Comparison of ENCODE assay signal across 21 cellular contexts in the genomic region with DNA sequence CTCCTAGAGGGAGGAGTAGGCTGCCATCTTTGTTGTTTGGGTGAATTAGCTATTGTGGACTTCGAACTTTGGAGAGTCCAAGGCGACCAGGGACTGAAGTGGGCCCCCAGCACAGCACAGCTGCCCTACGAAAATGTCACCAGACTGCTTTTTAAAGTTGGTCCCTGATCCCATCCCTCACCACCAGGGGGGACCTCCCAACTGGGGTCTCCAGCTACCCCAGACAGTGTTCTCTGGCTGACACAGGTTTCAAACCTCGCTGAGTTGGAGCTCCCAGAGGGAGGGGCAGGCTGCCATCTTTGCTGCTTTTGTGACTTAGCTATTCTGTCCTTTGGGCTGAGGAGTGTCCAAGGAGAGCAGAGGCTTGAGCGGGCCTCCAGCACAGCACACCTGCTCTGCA.
"Had no signal": no experiment of that assay in that cellular context is flagged by ENCODE, and none has a peak within 500 bp of the region (broad histone marks: within the 10 kb centered on the region; RNA-seq: fewer than 3 reads in every experiment).

No MANE protein-coding gene starts in this region.

- DNase-seq: activated CD4-positive, alpha-beta T cell treated with anti-CD3 and anti-CD28 coated beads for 4 hours; activated CD4-positive, alpha-beta T cell treated with anti-CD3 and anti-CD28 coated beads, Interleukin-2, amount 50 U/mL, for 48 hours; activated CD4-positive, CD25-positive, alpha-beta regulatory T cell; activated effector memory CD4-positive, alpha-beta T cell treated with anti-CD3 and anti-CD28 coated beads, Interleukin-2, amount 50 U/mL, for 16 hours; activated naive CD4-positive, alpha-beta T cell treated with anti-CD3 and anti-CD28 coated beads, Interleukin-2, amount 10 ng/mL, durations not matched to agents 7 days and 5 days; amygdala; foreskin keratinocyte; immature natural killer cell; lower lobe of right lung; naive thymus-derived CD4-positive, alpha-beta T cell; retina; sigmoid colon; stimulated activated CD4-positive, alpha-beta T cell treated with anti-CD3 and anti-CD28 coated beads, Interleukin-15, amount 100 ng/mL, for 24 hours; stimulated activated CD8-positive, alpha-beta memory T cell treated with anti-CD3 and anti-CD28 coated beads, Interleukin-4, amount 100 ng/mL, for 48 hours; stimulated activated naive B cell treated with anti-CD40 and anti-IgM and Interleukin-4, amounts not matched to agents 10 μg/mL and 1 μg/mL and 100 μg/mL, for 72 hours; transverse colon had no signal

- H3K4me1 Mint-ChIP-seq: activated naive CD4-positive, alpha-beta T cell treated with anti-CD3 and anti-CD28 coated beads, Interleukin-2, amount 10 ng/mL, durations not matched to agents 7 days and 5 days; naive thymus-derived CD4-positive, alpha-beta T cell had no signal

- H3K27ac Mint-ChIP-seq: activated naive CD4-positive, alpha-beta T cell treated with anti-CD3 and anti-CD28 coated beads, Interleukin-2, amount 10 ng/mL, durations not matched to agents 7 days and 5 days; immature natural killer cell; naive thymus-derived CD4-positive, alpha-beta T cell; progenitor cell of endocrine pancreas; stimulated activated naive B cell treated with anti-CD40 and anti-IgM and Interleukin-4, amounts not matched to agents 10 μg/mL and 1 μg/mL and 100 μg/mL, for 72 hours had no signal

- H3K9me3 Mint-ChIP-seq: activated naive CD4-positive, alpha-beta T cell treated with anti-CD3 and anti-CD28 coated beads, Interleukin-2, amount 10 ng/mL, durations not matched to agents 7 days and 5 days; immature natural killer cell; naive thymus-derived CD4-positive, alpha-beta T cell had no signal

- H3K4me3 Mint-ChIP-seq: activated naive CD4-positive, alpha-beta T cell treated with anti-CD3 and anti-CD28 coated beads, Interleukin-2, amount 10 ng/mL, durations not matched to agents 7 days and 5 days; naive thymus-derived CD4-positive, alpha-beta T cell; stimulated activated naive B cell treated with anti-CD40 and anti-IgM and Interleukin-4, amounts not matched to agents 10 μg/mL and 1 μg/mL and 100 μg/mL, for 72 hours had no signal

- H3K4me3 ChIP-seq: cardiac muscle cell, lower lobe of right lung, sigmoid colon, smooth muscle cell, transverse colon, vagina had no signal

- H3K36me3 ChIP-seq: cardiac muscle cell, lower lobe of right lung, sigmoid colon, transverse colon, vagina had no signal

- H3K27me3 ChIP-seq: cardiac muscle cell, foreskin keratinocyte, sigmoid colon, transverse colon, vagina had no signal

- H3K36me3 Mint-ChIP-seq: activated naive CD4-positive, alpha-beta T cell treated with anti-CD3 and anti-CD28 coated beads, Interleukin-2, amount 10 ng/mL, durations not matched to agents 7 days and 5 days; naive thymus-derived CD4-positive, alpha-beta T cell; stimulated activated naive B cell treated with anti-CD40 and anti-IgM and Interleukin-4, amounts not matched to agents 10 μg/mL and 1 μg/mL and 100 μg/mL, for 72 hours had no signal

- H3K4me1 ChIP-seq: lower lobe of right lung, sigmoid colon, transverse colon, vagina had no signal

- ATAC-seq: foreskin keratinocyte; left lobe of liver; lower lobe of right lung; naive thymus-derived CD4-positive, alpha-beta T cell; stimulated activated naive B cell treated with anti-CD40 and anti-IgM and Interleukin-4, amounts not matched to agents 10 μg/mL and 1 μg/mL and 100 μg/mL, for 72 hours had no signal

- H3K27me3 Mint-ChIP-seq: stimulated activated naive B cell treated with anti-CD40 and anti-IgM and Interleukin-4, amounts not matched to agents 10 μg/mL and 1 μg/mL and 100 μg/mL, for 72 hours had no signal

- H3K27ac ChIP-seq: cardiac muscle cell, foreskin keratinocyte, lower lobe of right lung, sigmoid colon, transverse colon, vagina had no signal

- H3K9me3 ChIP-seq: lower lobe of right lung, sigmoid colon, transverse colon, vagina had no signal

- H3K4me2 ChIP-seq: smooth muscle cell had no signal
